20 cellular contexts compared by ENCODE assay signal in the genomic region with DNA sequence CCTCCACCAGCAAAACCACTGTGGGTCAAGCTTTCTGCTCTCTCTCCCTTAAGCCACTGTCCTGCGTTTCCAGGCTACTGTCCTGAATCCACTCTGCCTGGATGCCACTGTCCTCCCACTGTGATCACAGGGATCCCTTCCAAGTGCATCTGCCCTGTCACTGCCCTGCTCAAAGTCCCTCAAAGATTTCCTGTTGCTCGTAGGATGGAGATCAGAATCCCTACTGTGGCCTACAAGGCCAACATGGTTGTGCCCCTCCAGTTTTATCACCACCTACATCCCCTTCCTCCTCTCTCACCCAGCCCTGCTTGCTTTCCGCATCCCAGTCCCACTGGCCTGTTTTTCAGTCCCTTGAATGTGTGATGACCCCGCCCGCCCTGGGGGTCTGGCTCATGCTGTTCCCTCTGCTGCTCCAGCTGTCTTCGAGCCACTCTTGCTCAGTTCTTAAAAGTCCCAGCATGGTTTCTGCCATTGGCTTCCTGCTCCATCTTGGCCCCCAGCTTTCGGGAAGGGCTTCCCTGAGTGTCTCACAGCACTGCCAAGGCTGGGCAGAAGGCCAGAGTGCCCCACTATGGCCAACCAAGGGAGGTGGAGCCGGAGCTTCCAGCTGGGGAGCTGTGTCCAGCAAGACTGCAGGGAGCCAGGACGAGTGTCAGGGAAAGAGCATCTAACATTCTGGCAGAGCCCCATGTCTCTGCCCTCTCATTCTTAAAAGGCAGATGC. TPM values are rescaled to one million over a fixed set of nuclear protein-coding genes. Genes with fewer than 3 reads are reported as not detected.
DNase-seq lines count a peak whose midpoint lies in the region; ATAC-seq lines count a peak whose summit lies in the region.
"Had no signal": no experiment of that assay in that cellular context is flagged by ENCODE, and none has a peak within 500 bp of the region (broad histone marks: within the 10 kb centered on the region; RNA-seq: fewer than 3 reads in every experiment).

No MANE protein-coding gene starts in this region.

- no peaks in the 10 kb centered on the region for H3K9me3 Mint-ChIP-seq in activated naive CD4-positive, alpha-beta T cell treated with anti-CD3 and anti-CD28 coated beads, Interleukin-2, amount 50 U/mL, for 24 hours

- ATAC-seq in sciatic nerve, result no peak
- ATAC-seq: A549 had no signal

- no peak overlapping the region for H3K4me3 Mint-ChIP-seq in activated naive CD4-positive, alpha-beta T cell treated with anti-CD3 and anti-CD28 coated beads, Interleukin-2, amount 50 U/mL, for 24 hours

- no peaks in the 10 kb centered on the region for H3K27me3 Mint-ChIP-seq in activated naive CD4-positive, alpha-beta T cell treated with anti-CD3 and anti-CD28 coated beads, Interleukin-2, amount 50 U/mL, for 24 hours

- DNase-seq in activated naive CD4-positive, alpha-beta T cell treated with Interleukin-2 at 50 U/mL for 16 hours, result no peak
- DNase-seq in NCI-H69 (lab: John Stamatoyannopoulos, UW) (peak; percentile 23), head of caudate nucleus (peak in 33 of 42 donors; percentile 24 to 82 (median 54)), pons (ENCODE audit: low spot score) (peak; percentile 31), sciatic nerve (ENCODE audit: low spot score) (no peak)
- DNase-seq in effector CD4-positive, alpha-beta T cell, result no peak
- DNase-seq in activated CD4-positive, CD25-positive, alpha-beta regulatory T cell (lab: John Stamatoyannopoulos, UW), result no peak
- DNase-seq: activated CD4-positive, alpha-beta T cell treated with anti-CD3 and anti-CD28 coated beads, Interleukin-2, amount 50 U/mL, for 4 hours; activated effector memory CD4-positive, alpha-beta T cell treated with anti-CD3 and anti-CD28 coated beads, Interleukin-2, amount 50 U/mL, for 16 hours; Caco-2; DND-41; foreskin fibroblast; GM23248; mammary epithelial cell; NCI-H510A treated with DMSO at 0.1 percent for 48 hours; RPMI8226; sigmoid colon; SK-N-SH had no signal

- H3K27ac Mint-ChIP-seq in activated naive CD4-positive, alpha-beta T cell treated with anti-CD3 and anti-CD28 coated beads, Interleukin-2, amount 50 U/mL, for 24 hours, result peak overlapping the region; percentile 84

- no peaks in the 10 kb centered on the region for H3K36me3 Mint-ChIP-seq in activated naive CD4-positive, alpha-beta T cell treated with anti-CD3 and anti-CD28 coated beads, Interleukin-2, amount 50 U/mL, for 24 hours

- intact Hi-C loops in head of caudate nucleus (cut with DNase I) (no loop called here), sciatic nerve (cut with DNase I) (no loop called here)

- H3K4me1 Mint-ChIP-seq in activated naive CD4-positive, alpha-beta T cell treated with anti-CD3 and anti-CD28 coated beads, Interleukin-2, amount 50 U/mL, for 24 hours, result peaks cover 17% of the 10 kb centered on the region

RNA-seq across cellular contexts. Expression of gene FRRS1L, which starts 12.9 kb away (rescaled TPM):
- total RNA-seq in sciatic nerve, result 12.8 TPM
- total RNA-seq: Caco-2, GM23248 had no signal

Comparison
In these comparisons a context has a peak if more than half of its experiments do, and no peak if none do; other contexts are left out.
1. DNase-seq: peak in NCI-H69 (single experiment), head of caudate nucleus (33 of 42) and pons (single experiment); none in activated naive CD4-positive, alpha-beta T cell treated with Interleukin-2 at 50 U/mL for 16 hours (single experiment), effector CD4-positive, alpha-beta T cell (single experiment), sciatic nerve (single experiment) and activated CD4-positive, CD25-positive, alpha-beta regulatory T cell (0 of 4).